1 cellular context compared by ENCODE assay signal in genomic region chr6:145238787-145239186, GRCh38.
TF ChIP-seq lines count a peak whose summit lies in the region.

No MANE protein-coding gene starts in this region.

TF ChIP-seq in HepG2, 621 proteins besides CTCF, POLR2A, EP300 and RAD21 (continued from another document):
- TF ChIP-seq ZNF142 (CRISPR knock-in tag; IDR thresholded peaks at IDR 0.05) (no peak), ZBTB3 (CRISPR knock-in tag; IDR thresholded peaks at IDR 0.05; ENCODE audit: borderline replicate concordance, low read depth) (no peak), HOXA7 (CRISPR knock-in tag; IDR thresholded peaks at IDR 0.05) (no peak), ZFY (CRISPR knock-in tag; IDR thresholded peaks at IDR 0.05) (no peak), MAFK (conservative IDR thresholded peaks at IDR 0.05 in 1 of 2, IDR thresholded peaks at IDR 0.05 in 1 of 2; ENCODE audit: low read length in 2 of 2) (0 out of 4 replicates have a peak, but pooled peaks of 1 of the 2 experiments have one; percentile 18), PCBP2 (optimal IDR thresholded peaks at IDR 0.05; ENCODE audit: low read depth, low read length, poor library complexity, severe bottlenecking) (peak; percentile 98), JUN (CRISPR knock-in tag; IDR thresholded peaks at IDR 0.05) (no peak), ZNF607 (CRISPR knock-in tag; IDR thresholded peaks at IDR 0.05; ENCODE audit: borderline replicate concordance) (no peak), PREB (CRISPR knock-in tag; IDR thresholded peaks at IDR 0.05) (no peak), ZNF10 (CRISPR knock-in tag; IDR thresholded peaks at IDR 0.05; ENCODE audit: borderline replicate concordance, low read depth) (no peak), BORCS8-MEF2B (CRISPR knock-in tag; IDR thresholded peaks at IDR 0.05) (no peak)
- TF ChIP-seq, protein P1, sequence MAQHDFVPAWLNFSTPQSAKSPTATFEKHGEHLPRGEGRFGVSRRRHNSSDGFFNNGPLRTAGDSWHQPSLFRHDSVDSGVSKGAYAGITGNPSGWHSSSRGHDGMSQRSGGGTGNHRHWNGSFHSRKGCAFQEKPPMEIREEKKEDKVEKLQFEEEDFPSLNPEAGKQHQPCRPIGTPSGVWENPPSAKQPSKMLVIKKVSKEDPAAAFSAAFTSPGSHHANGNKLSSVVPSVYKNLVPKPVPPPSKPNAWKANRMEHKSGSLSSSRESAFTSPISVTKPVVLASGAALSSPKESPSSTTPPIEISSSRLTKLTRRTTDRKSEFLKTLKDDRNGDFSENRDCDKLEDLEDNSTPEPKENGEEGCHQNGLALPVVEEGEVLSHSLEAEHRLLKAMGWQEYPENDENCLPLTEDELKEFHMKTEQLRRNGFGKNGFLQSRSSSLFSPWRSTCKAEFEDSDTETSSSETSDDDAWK (CRISPR knock-in tag; IDR thresholded peaks at IDR 0.05): no peak
